In genomic region chr5:176643491-176644219, GRCh38 we compare ENCODE assay signal across 25 cellular contexts. TPM values are rescaled to one million over a fixed set of nuclear protein-coding genes. Genes with fewer than 3 reads are reported as not detected.
DNase-seq lines count a peak whose midpoint lies in the region; ATAC-seq and FAIRE-seq lines count a peak whose summit lies in the region.
"Had no signal": no experiment of that assay in that cellular context is flagged by ENCODE, and none has a peak within 500 bp of the region (broad histone marks: within the 10 kb centered on the region; RNA-seq: fewer than 3 reads in every experiment).

No MANE protein-coding gene starts in this region.

- H2BK12ac ChIP-seq in mesenchymal stem cell (ENCODE audit: low read length in 2 of 2): no peak overlapping the region

- no peak overlapping the region for H4K8ac ChIP-seq in mesenchymal stem cell (ENCODE audit: low read length)

- peak overlapping the region; percentile 33 for H2BK15ac ChIP-seq in mesenchymal stem cell (ENCODE audit: low read depth, poor library complexity, severe bottlenecking)

- no peaks in the 10 kb centered on the region for H3K36me3 ChIP-seq in NT2/D1 (ENCODE audit: insufficient read depth, insufficient read length, low read length)
- no peaks in the 10 kb centered on the region for H3K36me3 ChIP-seq in mesenchymal stem cell (ENCODE audit: control insufficient read depth in 1 of 2, insufficient read depth in 2 of 2, low read depth in 1 of 2, low read length in 2 of 2)
- H3K36me3 ChIP-seq: Peyer's patch, SJSA1 had no signal

- H2AK5ac ChIP-seq in mesenchymal stem cell (ENCODE audit: low read length, severe bottlenecking): no peak overlapping the region

- H2BK120ac ChIP-seq in mesenchymal stem cell (ENCODE audit: low read depth, low read length): no peak overlapping the region

- intact Hi-C loops in Right ventricle myocardium inferior (cut with DNase I) (no loop called here), Right ventricle myocardium superior (cut with DNase I) (loop anchor here (10.0 kb wide), 1 partner anchor 69 kb away; no protein-coding TSS in a partner anchor)

- H3K23ac ChIP-seq in mesenchymal stem cell (ENCODE audit: low read length in 2 of 2): no peak overlapping the region

- no peak overlapping the region for H3K27ac ChIP-seq in mesenchymal stem cell (ENCODE audit: low read length, poor library complexity, severe bottlenecking)
- H3K27ac ChIP-seq: KMS-11, Peyer's patch, SJSA1 had no signal

- peaks cover 21% of the 10 kb centered on the region for H3K4me1 ChIP-seq in NT2/D1 (ENCODE audit: insufficient read depth, insufficient read length)
- H3K4me1 ChIP-seq in mesenchymal stem cell (ENCODE audit: control insufficient read depth, insufficient read depth, low read depth, low read length): peaks cover 19% of the 10 kb centered on the region

- H2BK5ac ChIP-seq in mesenchymal stem cell (ENCODE audit: low read depth, low read length, poor library complexity, severe bottlenecking): no peak overlapping the region

- H3K9me3 ChIP-seq in NT2/D1 (ENCODE audit: insufficient read depth, low read length) (no peaks in the 10 kb centered on the region), mesenchymal stem cell (ENCODE audit: control insufficient read depth, low read length) (no peaks in the 10 kb centered on the region)
- H3K9me3 ChIP-seq: Peyer's patch, SJSA1 had no signal

- H3K14ac ChIP-seq in mesenchymal stem cell (ENCODE audit: low read length in 2 of 2): no peak overlapping the region

- no peak overlapping the region for H3K4me3 ChIP-seq in NT2/D1 (ENCODE audit: insufficient read length, low read depth)
- H3K4me3 ChIP-seq in mesenchymal stem cell (ENCODE audit: insufficient read depth in 1 of 2, low read depth in 1 of 2, low read length in 2 of 2): peak overlapping the region in 1 of 2 experiments; percentile 10
- H3K4me3 ChIP-seq: Peyer's patch, SJSA1 had no signal

- peak overlapping the region; percentile 40 for H4K91ac ChIP-seq in mesenchymal stem cell (ENCODE audit: low read length)

- no peak overlapping the region for H3K18ac ChIP-seq in mesenchymal stem cell (ENCODE audit: low read depth in 1 of 2, low read length in 2 of 2)

- DNase-seq in Right ventricle myocardium inferior (ENCODE audit: missing footprints) (peak; percentile 35), Right ventricle myocardium superior (no peak), NT2/D1 (ENCODE audit: low read depth, low spot score) (no peak), mesenchymal stem cell (no peak), frontal cortex (ENCODE audit: low spot score in 2 of 2) (no peak)
- DNase-seq: AML-193, NCI-H1092 treated with DMSO at 0.1 percent for 48 hours, NCI-H1436 treated with DMSO at 0.1 percent for 48 hours, NCI-H2029, NCI-H226, NCI-H510A treated with DMSO at 0.1 percent for 48 hours, NCI-H774, Peyer's patch had no signal

- H3K79me1 ChIP-seq in mesenchymal stem cell (replicated peaks; ENCODE audit: low read length, poor library complexity, severe bottlenecking): peaks cover 9% of the 10 kb centered on the region

- H3K9ac ChIP-seq in NT2/D1 (ENCODE audit: insufficient read length, low read depth): peak overlapping the region; percentile 6
- no peak overlapping the region for H3K9ac ChIP-seq in mesenchymal stem cell (ENCODE audit: low read length)
- H3K9ac ChIP-seq: KMS-11 had no signal

- 94% methylated on average over 9 of the region's 11 CpGs for WGBS in mesenchymal stem cell

- H3K27me3 ChIP-seq in NT2/D1 (ENCODE audit: insufficient read depth, insufficient read length) (no peaks in the 10 kb centered on the region), mesenchymal stem cell (ENCODE audit: control insufficient read depth in 1 of 2, insufficient read depth in 1 of 2, low read length in 2 of 2) (no peaks in the 10 kb centered on the region)
- H3K27me3 ChIP-seq: Peyer's patch, SJSA1 had no signal

- no peak for FAIRE-seq in frontal cortex (lab: Jason Lieb, UNC)
- FAIRE-seq: G401.6, GM12892 had no signal

- no peak for ATAC-seq in Right ventricle myocardium inferior
- no peak for ATAC-seq in Right ventricle myocardium superior (ENCODE audit: poor library complexity)
- ATAC-seq in GM21360 (IDR thresholded peaks at IDR 0.05; ENCODE audit: unreplicated experiment): no peak
- no peak for ATAC-seq in HG03039 (IDR thresholded peaks at IDR 0.05; ENCODE audit: unreplicated experiment)

- no peak overlapping the region for H3K4me2 ChIP-seq in mesenchymal stem cell (ENCODE audit: low read length, poor library complexity, severe bottlenecking)
- H3K4me2 ChIP-seq: KMS-11 had no signal

- H3K4ac ChIP-seq in mesenchymal stem cell (ENCODE audit: low read depth in 1 of 2, low read length in 2 of 2): no peak overlapping the region

- no peak overlapping the region for H2AFZ ChIP-seq in mesenchymal stem cell (ENCODE audit: low read depth, low read length)

RNA-seq across cellular contexts. Expression of gene TSPAN17, which starts 3.6 kb away (rescaled TPM):
- total RNA-seq in Right ventricle myocardium inferior (30.0 TPM), Right ventricle myocardium superior (27.4 TPM), frontal cortex (21.2 TPM)
- polyA plus RNA-seq in mesenchymal stem cell (2013, experiment 1 of 2): 37.2 TPM
- polyA plus RNA-seq in mesenchymal stem cell (2013, experiment 2 of 2): 39.4 TPM

RNA-seq across cellular contexts. Expression of gene EIF4E1B, which starts 13.2 kb away (rescaled TPM):
- total RNA-seq in Right ventricle myocardium inferior (not detected), Right ventricle myocardium superior (not detected), frontal cortex (under 0.01 TPM)
- not detected for polyA plus RNA-seq in mesenchymal stem cell (2013, experiment 1 of 2)
- not detected for polyA plus RNA-seq in mesenchymal stem cell (2013, experiment 2 of 2)
- total RNA-seq: A172, Daoy, H4, HT1080, Peyer's patch, SJSA1 had no signal
- polyA plus RNA-seq: AG04450, CD14-positive monocyte had no signal

RNA-seq across cellular contexts. Expression of gene SNCB, which starts 13.3 kb away (rescaled TPM):
- total RNA-seq in Right ventricle myocardium inferior: not detected
- total RNA-seq in Right ventricle myocardium superior: not detected
- 1.0 TPM for polyA plus RNA-seq in mesenchymal stem cell (2013, experiment 1 of 2)
- polyA plus RNA-seq in mesenchymal stem cell (2013, experiment 2 of 2): 1.0 TPM
- 15.5 TPM for total RNA-seq in frontal cortex
- total RNA-seq: A172, Peyer's patch, SJSA1 had no signal
- polyA plus RNA-seq: CD14-positive monocyte had no signal

RNA-seq across cellular contexts. Expression of gene GPRIN1, which starts 33.7 kb away (rescaled TPM):
- total RNA-seq in Right ventricle myocardium inferior (0.41 TPM), Right ventricle myocardium superior (0.56 TPM), frontal cortex (101 TPM)
- polyA plus RNA-seq in mesenchymal stem cell (2013, experiment 1 of 2): 5.0 TPM
- 4.9 TPM for polyA plus RNA-seq in mesenchymal stem cell (2013, experiment 2 of 2)

Comparison
In these comparisons a context has a peak if more than half of its experiments do, and no peak if none do; other contexts are left out.
1. RNA of gene SNCB, which starts 13.3 kb away (total RNA-seq): 15.5 TPM in frontal cortex (single experiment); not detected in Right ventricle myocardium superior (single experiment) and not detected in Right ventricle myocardium inferior (single experiment); every median in the first group is over 10 times any median in the second.